ENCODE assay signal across 12 cellular contexts in genomic region chr10:122525788-122526187, GRCh38. TPM values are rescaled to one million over a fixed set of nuclear protein-coding genes. Genes with fewer than 3 reads are reported as not detected.
A peak's percentile ranks its signal among the peaks of the same experiment; 100 is the strongest.
DNase-seq lines count a peak whose midpoint lies in the region; ATAC-seq and TF ChIP-seq lines count a peak whose summit lies in the region.
"Had no signal": no experiment of that assay in that cellular context is flagged by ENCODE, and none has a peak within 500 bp of the region (broad histone marks: within the 10 kb centered on the region; RNA-seq: fewer than 3 reads in every experiment).

No MANE protein-coding gene starts in this region.

- ATAC-seq in HG03196 (IDR thresholded peaks at IDR 0.05; ENCODE audit: unreplicated experiment) (no peak), GM21717 (IDR thresholded peaks at IDR 0.05; ENCODE audit: unreplicated experiment) (no peak)
- ATAC-seq: CD8-positive, alpha-beta T cell had no signal

- TF ChIP-seq CTCF in HFFc6 (IDR thresholded peaks at IDR 0.05) (peak; percentile 63), kidney epithelial cell (IDR thresholded peaks at IDR 0.05; ENCODE audit: insufficient read depth, low read length, poor library complexity, severe bottlenecking) (peak; percentile 18)

- H3K4me1 Mint-ChIP-seq in HFFc6 (ENCODE audit: low read depth): no peaks in the 10 kb centered on the region
- H3K4me1 Mint-ChIP-seq in activated CD4-positive, alpha-beta memory T cell treated with anti-CD3 and anti-CD28 coated beads, Interleukin-2, amount 10 ng/mL, durations not matched to agents 7 days and 5 days: peaks cover 7% of the 10 kb centered on the region
- H3K4me1 Mint-ChIP-seq: naive B cell had no signal

- POLR2A ChIA-PET in activated CD4-positive, alpha-beta memory T cell treated with anti-CD3 and anti-CD28 coated beads, Interleukin-2, amount 10 ng/mL, durations not matched to agents 7 days and 5 days (lab: Charles Lee): no interaction called here

- no peaks in the 10 kb centered on the region for H3K36me3 ChIP-seq in kidney epithelial cell (ENCODE audit: control insufficient read depth, insufficient read depth, low read length)
- H3K36me3 ChIP-seq: esophagus squamous epithelium had no signal

- CTCF ChIA-PET in activated CD4-positive, alpha-beta memory T cell treated with anti-CD3 and anti-CD28 coated beads, Interleukin-2, amount 10 ng/mL, durations not matched to agents 7 days and 5 days (lab: Charles Lee): interaction anchor here (4.0 kb wide), 1 partner anchor 40 kb away, joined by 18 read pairs; no protein-coding TSS in a partner anchor

- H3K27me3 Mint-ChIP-seq in HFFc6 (ENCODE audit: insufficient read depth): peaks cover 16% of the 10 kb centered on the region
- H3K27me3 Mint-ChIP-seq in activated CD4-positive, alpha-beta memory T cell treated with anti-CD3 and anti-CD28 coated beads, Interleukin-2, amount 10 ng/mL, durations not matched to agents 7 days and 5 days: peaks cover 15% of the 10 kb centered on the region

- H3K27ac Mint-ChIP-seq in HFFc6: no peak overlapping the region
- H3K27ac Mint-ChIP-seq in activated CD4-positive, alpha-beta memory T cell treated with anti-CD3 and anti-CD28 coated beads, Interleukin-2, amount 10 ng/mL, durations not matched to agents 7 days and 5 days: no peak overlapping the region
- H3K27ac Mint-ChIP-seq: activated naive CD8-positive, alpha-beta T cell treated with anti-CD3 and anti-CD28 coated beads, Interleukin-2, amount 10 ng/mL, durations not matched to agents 7 days and 5 days; CD8-positive, alpha-beta T cell; naive B cell had no signal

- in situ Hi-C loops in ACHN (cut with HindIII; ENCODE audit: low pct_ligation_motif_present, low pct_unique_long_range_greater_than_20kb, low sequenced_read_pairs): no loop called here

- no peaks in the 10 kb centered on the region; the same call in 1 of the 2 replicates for H3K9me3 Mint-ChIP-seq in HFFc6
- H3K9me3 Mint-ChIP-seq in activated CD4-positive, alpha-beta memory T cell treated with anti-CD3 and anti-CD28 coated beads, Interleukin-2, amount 10 ng/mL, durations not matched to agents 7 days and 5 days: no peaks in the 10 kb centered on the region
- H3K9me3 Mint-ChIP-seq: activated naive CD8-positive, alpha-beta T cell treated with anti-CD3 and anti-CD28 coated beads, Interleukin-2, amount 10 ng/mL, durations not matched to agents 7 days and 5 days; CD8-positive, alpha-beta T cell had no signal

- H3K4me3 ChIP-seq in kidney epithelial cell (ENCODE audit: low read depth, low read length): no peak overlapping the region
- H3K4me3 ChIP-seq: esophagus squamous epithelium had no signal

- H3K27me3 ChIP-seq in kidney epithelial cell (ENCODE audit: control insufficient read depth, insufficient read depth, low read length): peaks cover 12% of the 10 kb centered on the region

- H3K4me3 Mint-ChIP-seq in HFFc6: no peak overlapping the region
- no peak overlapping the region for H3K4me3 Mint-ChIP-seq in activated CD4-positive, alpha-beta memory T cell treated with anti-CD3 and anti-CD28 coated beads, Interleukin-2, amount 10 ng/mL, durations not matched to agents 7 days and 5 days
- H3K4me3 Mint-ChIP-seq: activated naive CD8-positive, alpha-beta T cell treated with anti-CD3 and anti-CD28 coated beads, Interleukin-2, amount 10 ng/mL, durations not matched to agents 7 days and 5 days; CD8-positive, alpha-beta T cell; naive B cell had no signal

- DNase-seq in ACHN (peak; percentile 8), HFFc6 (no peak), kidney epithelial cell (ENCODE audit: low read depth) (no peak), amygdala (lab: John Stamatoyannopoulos, UW) (no peak)
- DNase-seq in activated CD4-positive, alpha-beta memory T cell treated with anti-CD3 and anti-CD28 coated beads, Interleukin-2, amount 10 ng/mL, durations not matched to agents 7 days and 5 days: peak; percentile 22
- no peak for DNase-seq in NK-92 treated with Interleukin-12 subunit alpha and Interleukin-12 subunit beta, amount 100 ng/mL, for 24 hours (lab: John Stamatoyannopoulos, UW)
- DNase-seq: activated naive CD8-positive, alpha-beta T cell treated with anti-CD3 and anti-CD28 coated beads, Interleukin-2, amount 10 ng/mL, durations not matched to agents 7 days and 5 days; CD8-positive, alpha-beta T cell; esophagus squamous epithelium; naive B cell had no signal

- H3K36me3 Mint-ChIP-seq in HFFc6 (ENCODE audit: low read depth): no peaks in the 10 kb centered on the region
- no peaks in the 10 kb centered on the region for H3K36me3 Mint-ChIP-seq in activated CD4-positive, alpha-beta memory T cell treated with anti-CD3 and anti-CD28 coated beads, Interleukin-2, amount 10 ng/mL, durations not matched to agents 7 days and 5 days (ENCODE audit: low read depth)
- H3K36me3 Mint-ChIP-seq: activated naive CD8-positive, alpha-beta T cell treated with anti-CD3 and anti-CD28 coated beads, Interleukin-2, amount 10 ng/mL, durations not matched to agents 7 days and 5 days; CD8-positive, alpha-beta T cell; naive B cell had no signal

RNA-seq across cellular contexts. Expression of gene DMBT1, which starts 34.8 kb away (rescaled TPM):
- under 1 TPM in 5 of 6 experiments, not detected in 1; 0.05 to 0.17 (median 0.07) TPM for total RNA-seq in HFFc6 (2021; fragmentation: NEBNext Ultra II Directional; extraction: Animal tissue kit (Norgen Biotek cat#: 25700))
- under 1 TPM in 1 of 2 experiments, not detected in 1; 0.05 TPM for total RNA-seq in activated CD4-positive, alpha-beta memory T cell treated with anti-CD3 and anti-CD28 coated beads, Interleukin-2, amount 10 ng/mL, durations not matched to agents 7 days and 5 days
- under 0.01 and 0.13 TPM in 2 replicates for total RNA-seq in kidney epithelial cell
- total RNA-seq: activated naive CD8-positive, alpha-beta T cell treated with anti-CD3 and anti-CD28 coated beads, Interleukin-2, amount 10 ng/mL, durations not matched to agents 7 days and 5 days; CD8-positive, alpha-beta T cell had no signal

Comparison
In these comparisons a context has a peak if more than half of its experiments do, and no peak if none do; other contexts are left out.
1. DNase-seq: peak in ACHN (single experiment) and activated CD4-positive, alpha-beta memory T cell treated with anti-CD3 and anti-CD28 coated beads, Interleukin-2, amount 10 ng/mL, durations not matched to agents 7 days and 5 days (single experiment); none in HFFc6 (single experiment), kidney epithelial cell (single experiment), NK-92 treated with Interleukin-12 subunit alpha and Interleukin-12 subunit beta, amount 100 ng/mL, for 24 hours (single experiment) and amygdala (0 of 56).